ENCODE assay signal across 24 cellular contexts in genomic region chr1:87104140-87104539, GRCh38.
"Had no signal": no experiment of that assay in that cellular context is flagged by ENCODE, and none has a peak within 500 bp of the region (broad histone marks: within the 10 kb centered on the region; RNA-seq: fewer than 3 reads in every experiment).

No MANE protein-coding gene starts in this region.

- H3K36me3 ChIP-seq: upper lobe of right lung, vagina had no signal

- FAIRE-seq: kidney had no signal

- ATAC-seq: left cardiac atrium; left ventricle myocardium superior; naive thymus-derived CD4-positive, alpha-beta T cell; psoas muscle; sciatic nerve; stimulated activated memory B cell treated with anti-CD40 and anti-IgM and Interleukin-4, amounts not matched to agents 10 μg/mL and 1 μg/mL and 100 μg/mL, for 72 hours; upper lobe of right lung had no signal

- DNase-seq: cortex of kidney; dorsolateral prefrontal cortex; effector CD8-positive, alpha-beta T cell; esophagus squamous epithelium; foreskin fibroblast; kidney; left cardiac atrium; left ventricle myocardium superior; naive thymus-derived CD4-positive, alpha-beta T cell; nephron progenitor cell; psoas muscle; retina; spleen; stimulated activated CD4-positive, alpha-beta T cell treated with anti-CD3 and anti-CD28 coated beads, Interleukin-15, amount 100 ng/mL, for 24 hours; stimulated activated CD4-positive, alpha-beta T cell treated with anti-CD3 and anti-CD28 coated beads, Interleukin-1b, Interleukin-23, amount 100 ng/mL, for 48 hours; stimulated activated CD4-positive, alpha-beta T cell treated with anti-CD3 and anti-CD28 coated beads, Interleukin-4, amount 100 ng/mL, for 24 hours; upper lobe of right lung had no signal

- H3K4me3 Mint-ChIP-seq: naive thymus-derived CD4-positive, alpha-beta T cell; nephron progenitor cell; stimulated activated memory B cell treated with anti-CD40 and anti-IgM and Interleukin-4, amounts not matched to agents 10 μg/mL and 1 μg/mL and 100 μg/mL, for 72 hours; stimulated activated naive CD8-positive, alpha-beta T cell treated with anti-CD3 and anti-CD28 coated beads, Interleukin-15, Interleukin-2, amounts not matched to agents 100 ng/mL and 50 ng/mL, for 24 hours had no signal

- H3K9me3 Mint-ChIP-seq: stimulated activated memory B cell treated with anti-CD40 and anti-IgM and Interleukin-4, amounts not matched to agents 10 μg/mL and 1 μg/mL and 100 μg/mL, for 72 hours; stimulated activated naive CD8-positive, alpha-beta T cell treated with anti-CD3 and anti-CD28 coated beads, Interleukin-15, Interleukin-2, amounts not matched to agents 100 ng/mL and 50 ng/mL, for 24 hours had no signal

- H3K27me3 Mint-ChIP-seq: naive thymus-derived CD4-positive, alpha-beta T cell; stimulated activated memory B cell treated with anti-CD40 and anti-IgM and Interleukin-4, amounts not matched to agents 10 μg/mL and 1 μg/mL and 100 μg/mL, for 72 hours; stimulated activated naive CD8-positive, alpha-beta T cell treated with anti-CD3 and anti-CD28 coated beads, Interleukin-15, Interleukin-2, amounts not matched to agents 100 ng/mL and 50 ng/mL, for 24 hours had no signal

- H3K4me1 Mint-ChIP-seq: naive thymus-derived CD4-positive, alpha-beta T cell; stimulated activated memory B cell treated with anti-CD40 and anti-IgM and Interleukin-4, amounts not matched to agents 10 μg/mL and 1 μg/mL and 100 μg/mL, for 72 hours had no signal

- H3K9me3 ChIP-seq: psoas muscle had no signal

- H3K27ac Mint-ChIP-seq: naive thymus-derived CD4-positive, alpha-beta T cell; nephron progenitor cell; stimulated activated memory B cell treated with anti-CD40 and anti-IgM and Interleukin-4, amounts not matched to agents 10 μg/mL and 1 μg/mL and 100 μg/mL, for 72 hours; stimulated activated naive CD8-positive, alpha-beta T cell treated with anti-CD3 and anti-CD28 coated beads, Interleukin-15, Interleukin-2, amounts not matched to agents 100 ng/mL and 50 ng/mL, for 24 hours had no signal

- H3K27ac ChIP-seq: dorsolateral prefrontal cortex, esophagus squamous epithelium, parathyroid adenoma, psoas muscle, spleen, tibial nerve, upper lobe of right lung, vagina had no signal

- H3K4me3 ChIP-seq: dorsolateral prefrontal cortex, esophagus squamous epithelium, lung, psoas muscle, spleen, tibial nerve, upper lobe of right lung, vagina had no signal

- H3K27me3 ChIP-seq: dorsolateral prefrontal cortex, esophagus squamous epithelium, spleen, tibial nerve, upper lobe of right lung, vagina had no signal

- H3K4me1 ChIP-seq: esophagus squamous epithelium, parathyroid adenoma, psoas muscle, spleen, tibial nerve, upper lobe of right lung, vagina had no signal
